Comparison of ENCODE assay signal across 13 cellular contexts in the genomic region with DNA sequence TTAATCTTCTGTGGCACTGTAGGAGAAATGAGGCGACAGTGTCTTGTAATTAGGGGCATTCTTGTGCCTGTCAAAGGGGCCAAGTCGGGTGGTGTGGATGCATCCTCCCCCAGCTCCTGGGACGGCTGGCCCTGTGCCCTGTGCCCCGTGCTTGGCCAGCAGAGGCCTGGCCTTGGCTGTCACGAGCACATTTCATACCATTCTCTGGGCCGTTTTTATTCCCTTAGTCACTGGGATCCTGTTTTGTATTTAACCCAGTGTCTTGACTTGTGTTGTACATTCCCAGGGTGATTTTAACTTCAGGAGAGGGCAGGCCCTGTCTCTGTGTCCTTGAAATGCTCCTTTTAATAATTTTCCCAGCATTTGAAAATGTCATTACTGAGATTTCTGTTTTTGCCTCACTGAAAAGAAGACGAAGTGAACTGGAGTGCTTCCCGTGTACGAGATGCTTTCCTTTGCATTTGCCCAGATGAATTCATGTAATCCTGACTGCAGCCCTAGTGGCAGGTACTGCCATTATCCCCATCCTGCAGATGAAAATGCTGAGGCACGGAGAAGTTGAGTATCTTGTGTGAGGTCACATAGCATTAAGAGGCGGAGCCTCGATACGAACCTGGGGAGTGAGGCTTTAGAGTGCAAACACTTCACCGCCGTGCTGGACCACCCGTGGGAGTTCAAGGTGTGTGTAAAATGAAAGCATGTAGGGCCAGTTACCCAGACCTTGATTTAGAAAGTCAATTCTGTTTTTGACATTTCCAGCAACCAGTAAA. TPM values are rescaled to one million over a fixed set of nuclear protein-coding genes. Genes with fewer than 3 reads are reported as not detected.
DNase-seq lines count a peak whose midpoint lies in the region; ATAC-seq, FAIRE-seq and TF ChIP-seq lines count a peak whose summit lies in the region.
"Had no signal": no experiment of that assay in that cellular context is flagged by ENCODE, and none has a peak within 500 bp of the region (broad histone marks: within the 10 kb centered on the region; RNA-seq: fewer than 3 reads in every experiment).

No MANE protein-coding gene starts in this region.

- peaks cover 34% of the 10 kb centered on the region for H3K27me3 Mint-ChIP-seq in CD4-positive, CD25-positive, alpha-beta regulatory T cell

- TF ChIP-seq POLR2A in body of pancreas (IDR thresholded peaks at IDR 0.05) (no peak), GM12891 (IDR thresholded peaks at IDR 0.05; ENCODE audit: low read depth, low read length) (no peak)

- no peak overlapping the region for H3K4me3 ChIP-seq in CD4-positive, CD25-positive, alpha-beta regulatory T cell (ENCODE audit: low read depth, low read length)
- H3K4me3 ChIP-seq in body of pancreas: no peak overlapping the region

- no peaks in the 10 kb centered on the region for H3K9me3 ChIP-seq in CD4-positive, CD25-positive, alpha-beta regulatory T cell (ENCODE audit: control insufficient read depth in 2 of 2, low read length in 2 of 2)
- no peaks in the 10 kb centered on the region for H3K9me3 ChIP-seq in body of pancreas

- H3K4me3 Mint-ChIP-seq in CD4-positive, CD25-positive, alpha-beta regulatory T cell: no peak overlapping the region
- H3K4me3 Mint-ChIP-seq: CD8-positive, alpha-beta T cell; natural killer cell treated with Interleukin-12 subunit alpha and Interleukin-12 subunit beta and Interleukin-15 and Interleukin-18, amount 100 ng/mL, for 72 hours; WTC11 had no signal

- H3K27me3 ChIP-seq in CD4-positive, CD25-positive, alpha-beta regulatory T cell (ENCODE audit: control insufficient read depth, insufficient read depth, low read length): no peaks in the 10 kb centered on the region
- no peaks in the 10 kb centered on the region for H3K27me3 ChIP-seq in body of pancreas

- H3K4me1 Mint-ChIP-seq in CD4-positive, CD25-positive, alpha-beta regulatory T cell: peaks cover 0 to 22% (median 4%) of the 10 kb centered on the region in 4 donors
- H3K4me1 Mint-ChIP-seq: WTC11 had no signal

- no peak for TF ChIP-seq CTCF in body of pancreas (IDR thresholded peaks at IDR 0.05)

- H3K9me3 Mint-ChIP-seq in CD4-positive, CD25-positive, alpha-beta regulatory T cell: no peaks in the 10 kb centered on the region
- H3K9me3 Mint-ChIP-seq: CD8-positive, alpha-beta T cell; natural killer cell treated with Interleukin-12 subunit alpha and Interleukin-12 subunit beta and Interleukin-15 and Interleukin-18, amount 100 ng/mL, for 72 hours had no signal

- no peaks in the 10 kb centered on the region for H3K36me3 ChIP-seq in CD4-positive, CD25-positive, alpha-beta regulatory T cell (ENCODE audit: control insufficient read depth, insufficient read depth, low read length)
- H3K36me3 ChIP-seq in body of pancreas (replicated peaks in 1 of 2; ENCODE audit: insufficient read depth in 1 of 2, low read depth in 2 of 2): no peaks in the 10 kb centered on the region

- 41 to 52% methylated on average over 16 of the region's 16 CpGs for WGBS in body of pancreas, 2 donors

- intact Hi-C loops in body of pancreas (cut with DNase I): no loop called here
- intact Hi-C loops in sciatic nerve (cut with DNase I): loop anchor here (1.0 kb wide), 1 partner anchor 61 kb away; no protein-coding TSS in a partner anchor

- H3K4me1 ChIP-seq in CD4-positive, CD25-positive, alpha-beta regulatory T cell (ENCODE audit: control insufficient read depth, insufficient read depth, low read length, poor library complexity, severe bottlenecking): no peaks in the 10 kb centered on the region
- H3K4me1 ChIP-seq in body of pancreas: peaks cover 15% of the 10 kb centered on the region

- H3K27ac Mint-ChIP-seq in CD4-positive, CD25-positive, alpha-beta regulatory T cell: peak overlapping the region; percentile 23 to 74 (median 51)
- H3K27ac Mint-ChIP-seq: CD8-positive, alpha-beta T cell; natural killer cell treated with Interleukin-12 subunit alpha and Interleukin-12 subunit beta and Interleukin-15 and Interleukin-18, amount 100 ng/mL, for 72 hours; WTC11 had no signal

- H3K36me3 Mint-ChIP-seq in CD4-positive, CD25-positive, alpha-beta regulatory T cell: peaks cover 14% of the 10 kb centered on the region
- H3K36me3 Mint-ChIP-seq: natural killer cell treated with Interleukin-12 subunit alpha and Interleukin-12 subunit beta and Interleukin-15 and Interleukin-18, amount 100 ng/mL, for 72 hours had no signal

- FAIRE-seq in GM12891 (lab: Jason Lieb, UNC): no peak

- no peak for ATAC-seq in CD4-positive, CD25-positive, alpha-beta regulatory T cell (ENCODE audit: low read depth in 2 of 2)
- ATAC-seq in body of pancreas (peak; percentile 74), sciatic nerve (peak; percentile 85)
- ATAC-seq: CD8-positive, alpha-beta T cell; WTC11 had no signal

- H3K27ac ChIP-seq in CD4-positive, CD25-positive, alpha-beta regulatory T cell (ENCODE audit: insufficient read depth, low read length, poor library complexity, severe bottlenecking): no peak overlapping the region
- peak overlapping the region; percentile 39 to 73 (median 65) for H3K27ac ChIP-seq in body of pancreas

- DNase-seq in CD4-positive, CD25-positive, alpha-beta regulatory T cell: no peak
- DNase-seq in body of pancreas (peak; percentile 31 to 61 (median 41)), iris pigment epithelial cell (ENCODE audit: low read depth) (peak; percentile 81), sciatic nerve (ENCODE audit: low spot score) (no peak), putamen (ENCODE audit: low spot score) (no peak), GM12891 (ENCODE audit: insufficient read length, low spot score) (no peak), CD1c-positive myeloid dendritic cell (ENCODE audit: extremely low spot score) (no peak)
- no peak for DNase-seq in stimulated activated CD4-positive, alpha-beta T cell treated with anti-CD3 and anti-CD28 coated beads, Interleukin-4, amount 100 ng/mL, for 4 hours
- DNase-seq: CD8-positive, alpha-beta T cell; NCI-H1105 treated with DMSO at 0.1 percent for 48 hours; OCI-M1 had no signal

TF ChIP-seq in GM12891, 5 proteins besides CTCF, POLR2A, EP300 and RAD21:
- TF ChIP-seq PAX5 (IDR thresholded peaks at IDR 0.05; ENCODE audit: insufficient read depth, low read length, severe bottlenecking) (no peak), POLR2AphosphoS5 (IDR thresholded peaks at IDR 0.05; ENCODE audit: low read depth, low read length) (no peak), SPI1 (IDR thresholded peaks at IDR 0.05; ENCODE audit: low read depth, low read length) (no peak), POU2F2 (IDR thresholded peaks at IDR 0.05; ENCODE audit: low read depth, low read length) (no peak), TAF1 (IDR thresholded peaks at IDR 0.05; ENCODE audit: low read depth, low read length) (no peak)

RNA-seq across cellular contexts. Expression of a gene that starts 57.0 kb away (rescaled TPM):
- total RNA-seq in CD4-positive, CD25-positive, alpha-beta regulatory T cell: 1.4 TPM
- polyA plus RNA-seq in CD4-positive, CD25-positive, alpha-beta regulatory T cell: 1 to 10 TPM in 1 of 4 donors, under 1 TPM in 3; 0.16 to 1.6 (median 0.68) TPM
- total RNA-seq in body of pancreas: 1 to 10 TPM; 1.3 to 5.6 TPM
- total RNA-seq in sciatic nerve: 6.4 TPM
- 0.21 TPM for polyA plus RNA-seq in GM12891 (2012; ENCODE audit: low read depth, missing spikeins)

Comparison
In these comparisons a context has a peak if more than half of its experiments do, and no peak if none do; other contexts are left out.
1. ATAC-seq: peak in body of pancreas (single experiment) and sciatic nerve (single experiment); none in CD4-positive, CD25-positive, alpha-beta regulatory T cell (0 of 2).
2. DNase-seq: peak in body of pancreas (4 of 4) and iris pigment epithelial cell (single experiment); none in CD4-positive, CD25-positive, alpha-beta regulatory T cell (0 of 3), sciatic nerve (single experiment), putamen (single experiment), stimulated activated CD4-positive, alpha-beta T cell treated with anti-CD3 and anti-CD28 coated beads, Interleukin-4, amount 100 ng/mL, for 4 hours (0 of 2), GM12891 (single experiment) and CD1c-positive myeloid dendritic cell (single experiment).